Comparison of ENCODE assay signal across 2 cellular contexts in genomic region chr1:8026976-8027747, GRCh38.
A peak's percentile ranks its signal among the peaks of the same experiment; 100 is the strongest.
TF ChIP-seq lines count a peak whose summit lies in the region.

No MANE protein-coding gene starts in this region.

TF ChIP-seq in A549, 52 proteins besides CTCF, POLR2A, EP300 and RAD21 (continued from another document):
- no peak for TF ChIP-seq HMGXB4 (CRISPR knock-in tag; IDR thresholded peaks at IDR 0.05; ENCODE audit: borderline replicate concordance)
- peak; percentile 67 for TF ChIP-seq MAX (IDR thresholded peaks at IDR 0.05)
- peak; percentile 86; the same call in 2 of the 3 replicates for TF ChIP-seq BCL3 (IDR thresholded peaks at IDR 0.05)
- TF ChIP-seq SMC3 (IDR thresholded peaks at IDR 0.05), result peak; percentile 43
- TF ChIP-seq BHLHE40 (IDR thresholded peaks at IDR 0.05; ENCODE audit: low read depth, low read length), result no peak
- TF ChIP-seq NFE2L2 (conservative IDR thresholded peaks at IDR 0.05; ENCODE audit: low read length), result no peak
- TF ChIP-seq FOSL2 (IDR thresholded peaks at IDR 0.05), result peak; percentile 51; the same call in 1 of the 2 replicates
- peak; percentile 77 for TF ChIP-seq FOSL2 (CRISPR knock-in tag; IDR thresholded peaks at IDR 0.05)
- no peak for TF ChIP-seq KDM5A (IDR thresholded peaks at IDR 0.05)
- TF ChIP-seq FOSB (CRISPR knock-in tag; IDR thresholded peaks at IDR 0.05), result peak; percentile 97
- no peak; the same call in 1 of the 2 replicates for TF ChIP-seq HEYL (CRISPR knock-in tag; IDR thresholded peaks at IDR 0.05)
- TF ChIP-seq GATA3 (IDR thresholded peaks at IDR 0.05; ENCODE audit: borderline replicate concordance), result peak; percentile 94
- no peak for TF ChIP-seq HOXB13 (CRISPR knock-in tag; IDR thresholded peaks at IDR 0.05; ENCODE audit: low read depth)
- no peak for TF ChIP-seq RCOR1 (IDR thresholded peaks at IDR 0.05; ENCODE audit: low read depth, low read length)
- no peak for TF ChIP-seq REST (IDR thresholded peaks at IDR 0.05)
- peak; percentile 83 for TF ChIP-seq RARB (CRISPR knock-in tag; IDR thresholded peaks at IDR 0.05)
- peak; percentile 65; the same call in 1 of the 2 replicates for TF ChIP-seq HES2 (IDR thresholded peaks at IDR 0.05)
- peak; percentile 29; the same call in 1 of the 2 replicates for TF ChIP-seq ESRRA (IDR thresholded peaks at IDR 0.05; ENCODE audit: borderline replicate concordance, low read length)
- TF ChIP-seq USF2 (IDR thresholded peaks at IDR 0.05), result no peak
- peak; percentile 68 to 89 for TF ChIP-seq JUN (IDR thresholded peaks at IDR 0.05)
- peak; percentile 89; the same call in 1 of the 2 replicates for TF ChIP-seq HOXA7 (CRISPR knock-in tag; IDR thresholded peaks at IDR 0.05)
- TF ChIP-seq PBX3 (IDR thresholded peaks at IDR 0.05), result peak; percentile 73
- TF ChIP-seq CEBPB (IDR thresholded peaks at IDR 0.05), result peak; percentile 86 to 97

TF ChIP-seq in H1, 55 proteins besides CTCF, POLR2A, EP300 and RAD21 (continued from another document):
- TF ChIP-seq CTBP2 (IDR thresholded peaks at IDR 0.05; ENCODE audit: borderline replicate concordance, insufficient read depth, insufficient read length, low read length), result no peak
- TF ChIP-seq TAF7 (optimal IDR thresholded peaks at IDR 0.05; ENCODE audit: borderline replicate concordance, low read depth, low read length), result no peak
- no peak for TF ChIP-seq CHD1 (IDR thresholded peaks at IDR 0.05; ENCODE audit: low read depth, low read length)
- no peak for TF ChIP-seq ATF2 (IDR thresholded peaks at IDR 0.05; ENCODE audit: low read length)
- TF ChIP-seq POU5F1 (IDR thresholded peaks at IDR 0.05; ENCODE audit: low read depth, low read length), result no peak
- TF ChIP-seq ATF3 (IDR thresholded peaks at IDR 0.05; ENCODE audit: insufficient read depth, low read depth, low read length), result no peak
- TF ChIP-seq PHF8 (conservative IDR thresholded peaks at IDR 0.05; ENCODE audit: low read depth, low read length), result no peak
- TF ChIP-seq FOSL1 (IDR thresholded peaks at IDR 0.05; ENCODE audit: insufficient read depth, low read depth, low read length), result no peak
- TF ChIP-seq EZH2 (IDR thresholded peaks at IDR 0.05; ENCODE audit: low read depth, low read length, severe bottlenecking), result no peak
- TF ChIP-seq SIX5 (IDR thresholded peaks at IDR 0.05; ENCODE audit: low read depth, low read length), result no peak
- TF ChIP-seq CHD7 (IDR thresholded peaks at IDR 0.05; ENCODE audit: insufficient replicate concordance, low read length), result no peak
- TF ChIP-seq GABPA (IDR thresholded peaks at IDR 0.05; ENCODE audit: borderline replicate concordance, insufficient read depth, low read length), result no peak
- TF ChIP-seq SP2 (IDR thresholded peaks at IDR 0.05; ENCODE audit: low read length), result no peak
- TF ChIP-seq JUN (IDR thresholded peaks at IDR 0.05; ENCODE audit: low read depth, low read length), result no peak
- TF ChIP-seq POLR2AphosphoS5 (IDR thresholded peaks at IDR 0.05; ENCODE audit: low read depth, low read length), result no peak
- TF ChIP-seq EGR1 (IDR thresholded peaks at IDR 0.05; ENCODE audit: borderline replicate concordance, low read depth, low read length), result no peak
- no peak for TF ChIP-seq TEAD4 (IDR thresholded peaks at IDR 0.05; ENCODE audit: low read depth, low read length)
